11 cellular contexts compared by ENCODE assay signal in genomic region chr20:45341579-45341938, GRCh38. TPM values are rescaled to one million over a fixed set of nuclear protein-coding genes. Genes with fewer than 3 reads are reported as not detected.
DNase-seq lines count a peak whose midpoint lies in the region; ATAC-seq and TF ChIP-seq lines count a peak whose summit lies in the region.
"Had no signal": no experiment of that assay in that cellular context is flagged by ENCODE, and none has a peak within 500 bp of the region (broad histone marks: within the 10 kb centered on the region; RNA-seq: fewer than 3 reads in every experiment).

No MANE protein-coding gene starts in this region.

- no peaks in the 10 kb centered on the region for H3K27me3 Mint-ChIP-seq in activated T-helper 2 cell treated with anti-CD3 and anti-CD28 coated beads, Interferon-gamma antibody, Interleukin-2, Interleukin-4, amounts not matched to agents 10 μg/mL and 5 μg/mL and 100 μg/mL, durations not matched to agents 14 hours and 24 hours and 36 hours (ENCODE audit: low read depth)

- H3K9me3 ChIP-seq in colonic mucosa (no peaks in the 10 kb centered on the region), lower lobe of right lung (no peaks in the 10 kb centered on the region)

- DNase-seq in NCI-H2029 (lab: John Stamatoyannopoulos, UW) (peak; percentile 50), colonic mucosa (no peak), lower lobe of right lung (no peak), G401 (ENCODE audit: low spot score) (no peak), NCI-H1048 (lab: John Stamatoyannopoulos, UW) (no peak)
- no peak for DNase-seq in activated T-helper 2 cell treated with anti-CD3 and anti-CD28 coated beads, Interferon-gamma antibody, Interleukin-2, Interleukin-4, amounts not matched to agents 10 μg/mL and 5 μg/mL and 100 μg/mL, durations not matched to agents 14 hours and 24 hours and 36 hours (ENCODE audit: low spot score)
- DNase-seq: NCI-H2227 treated with DMSO at 0.1 percent for 48 hours; stimulated activated CD4-positive, alpha-beta T cell treated with anti-CD3 and anti-CD28 coated beads, Interleukin-12 subunit alpha, Interleukin-12 subunit beta, amount 100 ng/mL, for 4 hours; T-cell had no signal

- H3K27ac Mint-ChIP-seq in activated T-helper 2 cell treated with anti-CD3 and anti-CD28 coated beads, Interferon-gamma antibody, Interleukin-2, Interleukin-4, amounts not matched to agents 10 μg/mL and 5 μg/mL and 100 μg/mL, durations not matched to agents 14 hours and 24 hours and 36 hours, result no peak overlapping the region
- H3K27ac Mint-ChIP-seq: T-cell had no signal

- H3K9ac ChIP-seq in colonic mucosa (ENCODE audit: low read depth in 2 of 2, low read length in 2 of 2), result peak overlapping the region; percentile 61 to 100

- peaks cover 51% of the 10 kb centered on the region for H3K4me1 Mint-ChIP-seq in activated T-helper 2 cell treated with anti-CD3 and anti-CD28 coated beads, Interferon-gamma antibody, Interleukin-2, Interleukin-4, amounts not matched to agents 10 μg/mL and 5 μg/mL and 100 μg/mL, durations not matched to agents 14 hours and 24 hours and 36 hours (ENCODE audit: low read depth)

- TF ChIP-seq CTCF in colonic mucosa (IDR thresholded peaks at IDR 0.05) (no peak), lower lobe of right lung (IDR thresholded peaks at IDR 0.05) (no peak)

- H3K9me3 Mint-ChIP-seq in activated T-helper 2 cell treated with anti-CD3 and anti-CD28 coated beads, Interferon-gamma antibody, Interleukin-2, Interleukin-4, amounts not matched to agents 10 μg/mL and 5 μg/mL and 100 μg/mL, durations not matched to agents 14 hours and 24 hours and 36 hours, result no peaks in the 10 kb centered on the region
- H3K9me3 Mint-ChIP-seq: T-cell had no signal

- H3K36me3 ChIP-seq in colonic mucosa (no peaks in the 10 kb centered on the region), lower lobe of right lung (peaks cover 28% of the 10 kb centered on the region)

- no peak overlapping the region for H3K4me3 Mint-ChIP-seq in activated T-helper 2 cell treated with anti-CD3 and anti-CD28 coated beads, Interferon-gamma antibody, Interleukin-2, Interleukin-4, amounts not matched to agents 10 μg/mL and 5 μg/mL and 100 μg/mL, durations not matched to agents 14 hours and 24 hours and 36 hours (ENCODE audit: low read depth)
- H3K4me3 Mint-ChIP-seq: T-cell had no signal

- peak overlapping the region; percentile 2 for H3K4me3 ChIP-seq in colonic mucosa
- peak overlapping the region; percentile 82 for H3K4me3 ChIP-seq in lower lobe of right lung

- H3K27me3 ChIP-seq in colonic mucosa (no peaks in the 10 kb centered on the region), lower lobe of right lung (ENCODE audit: low read depth) (no peaks in the 10 kb centered on the region)

- peaks cover 71% of the 10 kb centered on the region for H3K36me3 Mint-ChIP-seq in activated T-helper 2 cell treated with anti-CD3 and anti-CD28 coated beads, Interferon-gamma antibody, Interleukin-2, Interleukin-4, amounts not matched to agents 10 μg/mL and 5 μg/mL and 100 μg/mL, durations not matched to agents 14 hours and 24 hours and 36 hours (ENCODE audit: low read depth)
- H3K36me3 Mint-ChIP-seq: T-cell had no signal

- intact Hi-C loops in colonic mucosa (cut with DNase I) (no loop called here), lower lobe of right lung (cut with DNase I) (no loop called here)
- intact Hi-C loops in activated T-helper 2 cell treated with anti-CD3 and anti-CD28 coated beads, Interferon-gamma antibody, Interleukin-2, Interleukin-4, amounts not matched to agents 10 μg/mL and 5 μg/mL and 100 μg/mL, durations not matched to agents 14 hours and 24 hours and 36 hours (cut with micrococcal nuclease), result no loop called here

- H3K27ac ChIP-seq in colonic mucosa, result peak overlapping the region; percentile 93
- peak overlapping the region; percentile 79 for H3K27ac ChIP-seq in lower lobe of right lung
- peak overlapping the region; percentile 87 for H3K27ac ChIP-seq in temporal lobe (ENCODE audit: low read depth, low read length)

- in situ Hi-C loops in G401 (cut with HindIII; ENCODE audit: low sequenced_read_pairs), result no loop called here

- ATAC-seq in lower lobe of right lung (no peak), HG02973 (IDR thresholded peaks at IDR 0.05; ENCODE audit: unreplicated experiment) (no peak)
- ATAC-seq: T-cell had no signal

- H3K4me1 ChIP-seq in colonic mucosa (peaks cover 52% of the 10 kb centered on the region), lower lobe of right lung (peaks cover 98% of the 10 kb centered on the region)

RNA-seq across cellular contexts. Expression of gene SDC4, which starts 6.7 kb away (rescaled TPM):
- total RNA-seq in colonic mucosa (100 to 1,000 TPM in 1 of 2 donors, 10 to 100 TPM in 1; 70.9 to 146 TPM), lower lobe of right lung (259 TPM), temporal lobe (0.98 TPM)
- 133 and 136 TPM in 2 replicates for total RNA-seq in activated T-helper 2 cell treated with anti-CD3 and anti-CD28 coated beads, Interferon-gamma antibody, Interleukin-2, Interleukin-4, amounts not matched to agents 10 μg/mL and 5 μg/mL and 100 μg/mL, durations not matched to agents 14 hours and 24 hours and 36 hours
- 16.4 and 24.7 TPM in 2 replicates for total RNA-seq in G401 (2014; rRNA removed; shearing (Covaris generic))

RNA-seq across cellular contexts. Expression of gene SYS1, which starts 21.4 kb away (rescaled TPM):
- 10 to 100 TPM; 24.4 to 27.7 TPM for total RNA-seq in colonic mucosa
- total RNA-seq in lower lobe of right lung, result 69.3 TPM
- 18.7 TPM for total RNA-seq in temporal lobe
- 16.8 and 20.1 TPM in 2 replicates for total RNA-seq in activated T-helper 2 cell treated with anti-CD3 and anti-CD28 coated beads, Interferon-gamma antibody, Interleukin-2, Interleukin-4, amounts not matched to agents 10 μg/mL and 5 μg/mL and 100 μg/mL, durations not matched to agents 14 hours and 24 hours and 36 hours
- 13.0 and 21.9 TPM in 2 replicates for total RNA-seq in G401 (2014; rRNA removed; shearing (Covaris generic))

RNA-seq across cellular contexts. Expression of gene MATN4, which starts 33.5 kb away (rescaled TPM):
- total RNA-seq in colonic mucosa, result under 1 TPM in 1 of 2 donors, not detected in 1; 0.47 TPM
- not detected for total RNA-seq in lower lobe of right lung
- total RNA-seq in temporal lobe, result not detected
- 0.39 and 0.64 TPM in 2 replicates for total RNA-seq in activated T-helper 2 cell treated with anti-CD3 and anti-CD28 coated beads, Interferon-gamma antibody, Interleukin-2, Interleukin-4, amounts not matched to agents 10 μg/mL and 5 μg/mL and 100 μg/mL, durations not matched to agents 14 hours and 24 hours and 36 hours
- total RNA-seq in G401 (2014; rRNA removed; shearing (Covaris generic)), result not detected in 2 replicates
- total RNA-seq: T-cell had no signal

RNA-seq across cellular contexts. Expression of gene RBPJL, which starts 34.9 kb away (rescaled TPM):
- total RNA-seq in colonic mucosa, result under 1 TPM in 1 of 2 donors, not detected in 1; 0.74 TPM
- total RNA-seq in lower lobe of right lung, result not detected
- not detected for total RNA-seq in temporal lobe
- not detected in 2 replicates for total RNA-seq in activated T-helper 2 cell treated with anti-CD3 and anti-CD28 coated beads, Interferon-gamma antibody, Interleukin-2, Interleukin-4, amounts not matched to agents 10 μg/mL and 5 μg/mL and 100 μg/mL, durations not matched to agents 14 hours and 24 hours and 36 hours
- total RNA-seq in G401 (2014; rRNA removed; shearing (Covaris generic)), result not detected in 2 replicates

RNA-seq across cellular contexts. Expression of gene TP53TG5, which starts 36.6 kb away (rescaled TPM):
- 1 to 10 TPM in 1 of 2 donors, under 1 TPM in 1; 0.40 to 1.0 TPM for total RNA-seq in colonic mucosa
- total RNA-seq in lower lobe of right lung, result not detected
- total RNA-seq in temporal lobe, result not detected
- not detected in 2 replicates for total RNA-seq in activated T-helper 2 cell treated with anti-CD3 and anti-CD28 coated beads, Interferon-gamma antibody, Interleukin-2, Interleukin-4, amounts not matched to agents 10 μg/mL and 5 μg/mL and 100 μg/mL, durations not matched to agents 14 hours and 24 hours and 36 hours
- not detected in 2 replicates for total RNA-seq in G401 (2014; rRNA removed; shearing (Covaris generic))
